ENCODE assay signal across 17 cellular contexts in the genomic region with DNA sequence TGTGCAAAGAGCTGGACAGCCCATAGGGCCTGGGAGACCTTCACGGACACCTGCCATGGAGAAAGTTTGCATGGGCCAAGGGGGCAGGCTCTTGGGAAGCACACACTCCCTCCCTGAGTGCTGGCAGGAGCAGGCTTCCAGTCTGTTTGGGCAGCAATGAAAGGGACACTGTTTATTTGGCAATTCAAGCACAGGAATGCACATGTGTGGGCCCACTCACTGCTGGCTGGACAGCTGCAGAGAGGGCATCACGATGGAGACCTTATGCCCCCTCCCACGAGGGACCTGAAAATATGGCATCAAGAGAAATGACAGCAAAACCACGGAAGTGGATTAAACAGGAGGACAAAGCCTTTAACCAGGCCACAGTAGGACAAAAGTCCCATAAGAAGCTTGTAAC.
"Had no signal": no experiment of that assay in that cellular context is flagged by ENCODE, and none has a peak within 500 bp of the region (broad histone marks: within the 10 kb centered on the region; RNA-seq: fewer than 3 reads in every experiment).

No MANE protein-coding gene starts in this region.

- DNase-seq: activated CD4-positive, alpha-beta T cell treated with anti-CD3 and anti-CD28 coated beads for 48 hours; activated T-cell treated with anti-CD3 and anti-CD28 coated beads, Interleukin-2, amount 50 U/mL, for 1 hour; central memory CD4-positive, alpha-beta T cell; cortex of kidney; erythroblast; hippocampal formation; lower lobe of right lung; midbrain; occipital lobe; psoas muscle; stimulated activated CD4-positive, alpha-beta T cell treated with anti-CD3 and anti-CD28 coated beads, Interleukin-4, amount 100 ng/mL, for 1 hour; stimulated activated naive CD8-positive, alpha-beta T cell treated with anti-CD3 and anti-CD28 coated beads, Interleukin-15, Interleukin-2, amounts not matched to agents 100 U/mL and 50 U/mL, for 24 hours; T-cell had no signal

- H3K27me3 ChIP-seq: adrenal gland, right lobe of liver, suprapubic skin had no signal

- H3K36me3 ChIP-seq: adrenal gland, lower lobe of right lung, right lobe of liver, suprapubic skin had no signal

- H3K4me3 Mint-ChIP-seq: naive thymus-derived CD4-positive, alpha-beta T cell; T-cell had no signal

- ATAC-seq: lower lobe of right lung; naive thymus-derived CD4-positive, alpha-beta T cell; psoas muscle; right lobe of liver; stimulated activated naive CD8-positive, alpha-beta T cell treated with anti-CD3 and anti-CD28 coated beads, Interleukin-15, Interleukin-2, amounts not matched to agents 100 U/mL and 50 U/mL, for 24 hours; T-cell had no signal

- H3K4me3 ChIP-seq: adrenal gland, lower lobe of right lung, psoas muscle, right lobe of liver, suprapubic skin had no signal

- H3K27me3 Mint-ChIP-seq: naive thymus-derived CD4-positive, alpha-beta T cell; T-cell had no signal
